11 cellular contexts compared by ENCODE assay signal in genomic region chr12:15757553-15758255, GRCh38. TPM values are rescaled to one million over a fixed set of nuclear protein-coding genes. Genes with fewer than 3 reads are reported as not detected.
DNase-seq lines count a peak whose midpoint lies in the region; ATAC-seq and TF ChIP-seq lines count a peak whose summit lies in the region.
"Had no signal": no experiment of that assay in that cellular context is flagged by ENCODE, and none has a peak within 500 bp of the region (broad histone marks: within the 10 kb centered on the region; RNA-seq: fewer than 3 reads in every experiment).

No MANE protein-coding gene starts in this region.

- H2AFZ ChIP-seq in SK-N-SH (ENCODE audit: low read depth), result no peak overlapping the region

- CTCF ChIA-PET in SK-N-SH (lab: Yijun Ruan, JAX), result no interaction called here

- H3K36me3 ChIP-seq in SK-N-SH (replicated peaks in 1 of 2; ENCODE audit: control insufficient read depth in 1 of 2, insufficient read depth in 2 of 2, low read length in 1 of 2), result peaks cover 0 to 16% of the 10 kb centered on the region in 2 experiments
- H3K36me3 ChIP-seq in gastroesophageal sphincter, result no peaks in the 10 kb centered on the region

- H4K20me1 ChIP-seq in SK-N-SH (ENCODE audit: insufficient read depth), result no peaks in the 10 kb centered on the region

- POLR2A ChIA-PET in SK-N-SH (lab: Yijun Ruan, JAX), result no interaction called here

- DNase-seq in stimulated activated CD4-positive, alpha-beta T cell treated with anti-CD3 and anti-CD28 coated beads, Interleukin-1b, Interleukin-23, amount 100 ng/mL, for 48 hours, result peak; percentile 11
- DNase-seq in stimulated activated CD4-positive, alpha-beta T cell treated with anti-CD3 and anti-CD28 coated beads, Interleukin-4, amount 100 ng/mL, for 24 hours, result no peak
- no peak for DNase-seq in SK-N-SH
- DNase-seq in NCI-H748 (lab: John Stamatoyannopoulos, UW; ENCODE audit: unreplicated experiment), result no peak
- DNase-seq in DMS79 (lab: John Stamatoyannopoulos, UW), result no peak
- DNase-seq in cerebellum (ENCODE audit: low spot score), result no peak
- DNase-seq in inferior parietal cortex (ENCODE audit: extremely low spot score), result no peak
- DNase-seq: activated CD4-positive, alpha-beta T cell treated with anti-CD3 and anti-CD28 coated beads for 4 hours; DMS 273 treated with DMSO at 0.1 percent for 48 hours; NCI-H1417 had no signal

- TF ChIP-seq CTCF in SK-N-SH (IDR thresholded peaks at IDR 0.05) (no peak), gastroesophageal sphincter (IDR thresholded peaks at IDR 0.05) (no peak)

- H3K4me3 ChIP-seq in SK-N-SH (ENCODE audit: low read depth in 2 of 2, low read length in 1 of 2), result no peak overlapping the region
- no peak overlapping the region for H3K4me3 ChIP-seq in gastroesophageal sphincter

- peaks cover 34% of the 10 kb centered on the region for H3F3A ChIP-seq in SK-N-SH (replicated peaks; ENCODE audit: insufficient read depth)

- H3K9me2 ChIP-seq in SK-N-SH, result no peaks in the 10 kb centered on the region

- peaks cover 0 to 46% of the 10 kb centered on the region in 2 experiments; a peak in 2 of 4 replicates for H3K4me1 ChIP-seq in SK-N-SH (ENCODE audit: control insufficient read depth in 1 of 2, insufficient read depth in 2 of 2, low read depth in 1 of 2, low read length in 1 of 2)
- peaks cover 0 to 17% (median 0%) of the 10 kb centered on the region in 3 donors for H3K4me1 ChIP-seq in gastroesophageal sphincter

- H3K27ac ChIP-seq in SK-N-SH (ENCODE audit: low read depth in 2 of 2, low read length in 1 of 2), result peak overlapping the region in 1 of 2 experiments; percentile 86; a peak in 2 of 4 replicates
- H3K27ac ChIP-seq in gastroesophageal sphincter, result no peak overlapping the region

- peak; percentile 65 for ATAC-seq in gastroesophageal sphincter

- H3K9ac ChIP-seq in SK-N-SH, result peak overlapping the region; percentile 51; the same call in 1 of the 2 replicates

- TF ChIP-seq EP300 in SK-N-SH (IDR thresholded peaks at IDR 0.05; ENCODE audit: borderline replicate concordance in 1 of 2, low read depth in 1 of 2, low read length in 1 of 2), result peak in 1 of 2 experiments; percentile 37; a peak in 1 of 4 replicates
- no peak for TF ChIP-seq EP300 in gastroesophageal sphincter (IDR thresholded peaks at IDR 0.05)

- H3K27me3 ChIP-seq in SK-N-SH (ENCODE audit: insufficient read depth) (no peaks in the 10 kb centered on the region), gastroesophageal sphincter (no peaks in the 10 kb centered on the region)

- TF ChIP-seq POLR2A in gastroesophageal sphincter (IDR thresholded peaks at IDR 0.05), result no peak

- H3K79me2 ChIP-seq in SK-N-SH (ENCODE audit: insufficient read depth), result peaks cover 98% of the 10 kb centered on the region

- WGBS in SK-N-SH (ENCODE audit: low lambda C conversion rate), result 77% methylated on average over 7 of the region's 7 CpGs
- 93% methylated on average over 3 to 6 of the region's 7 CpGs for WGBS in gastroesophageal sphincter (ENCODE audit: low coverage in 1 of 2), 2 donors

- no peak overlapping the region for H3K4me2 ChIP-seq in SK-N-SH

- H3K9me3 ChIP-seq in SK-N-SH, result no peaks in the 10 kb centered on the region
- no peaks in the 10 kb centered on the region for H3K9me3 ChIP-seq in gastroesophageal sphincter

- TF ChIP-seq RAD21 in SK-N-SH (IDR thresholded peaks at IDR 0.05; ENCODE audit: low read length), result no peak

TF ChIP-seq in SK-N-SH, 30 proteins besides CTCF, POLR2A, EP300 and RAD21:
- peak; percentile 51; the same call in 1 of the 2 replicates for TF ChIP-seq JUND (IDR thresholded peaks at IDR 0.05)
- TF ChIP-seq FOSL2 (IDR thresholded peaks at IDR 0.05; ENCODE audit: borderline replicate concordance, low read depth), result peak; percentile 77
- peak; percentile 51 for TF ChIP-seq MAX (IDR thresholded peaks at IDR 0.05; ENCODE audit: low read depth)
- TF ChIP-seq USF1 (IDR thresholded peaks at IDR 0.05; ENCODE audit: borderline replicate concordance, low read depth), result peak; percentile 76
- no peak for TF ChIP-seq NRF1 (IDR thresholded peaks at IDR 0.05; ENCODE audit: low read depth, low read length)
- 0 out of 2 replicates have a peak, but pooled peaks have one; percentile 32 for TF ChIP-seq ZBTB33 (IDR thresholded peaks at IDR 0.05; ENCODE audit: borderline replicate concordance, low read depth)
- TF ChIP-seq NFIC (IDR thresholded peaks at IDR 0.05; ENCODE audit: borderline replicate concordance), result no peak
- no peak for TF ChIP-seq EZH2phosphoT487 (IDR thresholded peaks at IDR 0.05; ENCODE audit: borderline replicate concordance, low read depth)
- TF ChIP-seq TCF12 (IDR thresholded peaks at IDR 0.05), result peak; percentile 41; the same call in 1 of the 2 replicates
- peak; percentile 82 for TF ChIP-seq PBX3 (IDR thresholded peaks at IDR 0.05)
TF ChIP-seq in SK-N-SH: peak in this region for 7.

RNA-seq across cellular contexts. Expression of gene EPS8, which starts 31.5 kb away (rescaled TPM):
- 18.6 and 19.8 TPM in 2 replicates for polyA plus RNA-seq in SK-N-SH (2012; rRNA removed)
- polyA plus RNA-seq in SK-N-SH (2012; cell fraction: cytosol; rRNA removed), result 16.0 and 20.7 TPM in 2 replicates
- 12.1 and 24.0 TPM in 2 replicates for polyA plus RNA-seq in SK-N-SH (2012; cell fraction: nucleus; rRNA removed)
- total RNA-seq in gastroesophageal sphincter, result 10 to 100 TPM; 39.0 to 85.2 (median 57.7) TPM
- 170 TPM for total RNA-seq in cerebellum
